In the genomic region with DNA sequence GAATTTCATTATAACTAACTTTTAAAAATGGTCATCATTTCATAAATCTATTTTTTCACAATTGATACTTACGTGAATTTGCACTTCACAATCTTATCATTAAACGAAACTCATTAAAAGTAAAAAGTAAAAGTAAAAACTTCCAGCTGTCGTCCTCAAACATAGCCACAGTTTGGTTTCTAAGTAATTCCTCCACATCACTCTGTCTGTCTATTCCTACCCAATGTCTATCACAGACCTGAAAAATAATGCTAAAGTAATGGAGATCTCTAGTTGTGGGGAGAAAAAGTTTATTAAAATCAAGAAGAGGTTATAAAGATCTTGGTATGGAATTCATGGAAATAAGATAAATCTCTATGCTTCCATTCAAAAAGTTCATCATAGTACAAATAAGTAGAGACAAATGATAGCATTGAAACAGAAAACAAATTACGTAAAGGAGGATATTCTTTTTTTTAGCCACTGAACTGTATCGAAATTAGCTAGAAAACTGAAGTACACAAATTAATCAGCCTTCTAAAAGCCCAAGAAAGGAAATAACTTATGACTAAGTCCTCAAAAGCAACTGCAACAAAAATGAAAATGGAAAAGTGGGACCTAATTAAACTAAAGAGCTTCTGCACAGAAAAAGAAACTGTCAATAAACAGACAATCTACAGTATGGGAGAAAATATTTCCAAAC, we compare ENCODE assay signal across 16 cellular contexts.
DNase-seq lines count a peak whose midpoint lies in the region; ATAC-seq and TF ChIP-seq lines count a peak whose summit lies in the region.
"Had no signal": no experiment of that assay in that cellular context is flagged by ENCODE, and none has a peak within 500 bp of the region (broad histone marks: within the 10 kb centered on the region; RNA-seq: fewer than 3 reads in every experiment).

No MANE protein-coding gene starts in this region.

- peaks cover 15% of the 10 kb centered on the region for H3K36me3 Mint-ChIP-seq in activated naive CD8-positive, alpha-beta T cell treated with anti-CD3 and anti-CD28 coated beads, Interleukin-2, amount 50 U/mL, for 24 hours (ENCODE audit: low read depth)

- DNase-seq in GM13977 (ENCODE audit: low spot score) (peak; percentile 27), NCI-H2171 (lab: John Stamatoyannopoulos, UW) (no peak), iPS-NIHi11 (ENCODE audit: low spot score) (no peak), GM23248 (no peak)
- no peak for DNase-seq in activated naive CD8-positive, alpha-beta T cell treated with anti-CD3 and anti-CD28 coated beads, Interleukin-2, amount 50 U/mL, for 24 hours
- DNase-seq: EL, KG1, NCI-H146, NCI-H526 treated with DMSO at 0.1 percent for 48 hours had no signal

- in situ Hi-C loops in GM13977 (cut with MboI; ENCODE audit: low pct_unique_long_range_greater_than_20kb, low sequenced_read_pairs, unreplicated experiment) = loop anchor here (10.0 kb wide), 1 partner anchor 389 kb away; no protein-coding TSS in a partner anchor
- in situ Hi-C loops in GM23248 (cut with MboI) = loop anchor here (10.0 kb wide), 1 partner anchor 389 kb away; no protein-coding TSS in a partner anchor

- peak overlapping the region; percentile 63 for H3K4me3 Mint-ChIP-seq in activated naive CD8-positive, alpha-beta T cell treated with anti-CD3 and anti-CD28 coated beads, Interleukin-2, amount 50 U/mL, for 24 hours
- H3K4me3 Mint-ChIP-seq: neural crest cell had no signal

- H3K4me1 Mint-ChIP-seq in activated naive CD8-positive, alpha-beta T cell treated with anti-CD3 and anti-CD28 coated beads, Interleukin-2, amount 50 U/mL, for 24 hours = peaks cover 40% of the 10 kb centered on the region
- H3K4me1 Mint-ChIP-seq: neural crest cell had no signal

- no peak overlapping the region for H3K27ac ChIP-seq in GM23248
- H3K27ac ChIP-seq: ascending aorta, C4-2B, RWPE1 had no signal

- no peaks in the 10 kb centered on the region for H3K27me3 Mint-ChIP-seq in activated naive CD8-positive, alpha-beta T cell treated with anti-CD3 and anti-CD28 coated beads, Interleukin-2, amount 50 U/mL, for 24 hours

- H3F3A ChIP-seq in GM23248 (ENCODE audit: insufficient read depth) = no peaks in the 10 kb centered on the region

- H3K9me2 ChIP-seq in GM23248 (ENCODE audit: insufficient read depth) = no peaks in the 10 kb centered on the region

- H3K27ac Mint-ChIP-seq in activated naive CD8-positive, alpha-beta T cell treated with anti-CD3 and anti-CD28 coated beads, Interleukin-2, amount 50 U/mL, for 24 hours = peak overlapping the region; percentile 80

- H2AFZ ChIP-seq in GM23248 = no peak overlapping the region

- H3K36me3 ChIP-seq in GM23248 (ENCODE audit: low read depth) = no peaks in the 10 kb centered on the region
- H3K36me3 ChIP-seq: ascending aorta had no signal

- WGBS in GM23248 (ENCODE audit: low coverage in 1 of 2, low lambda C conversion rate in 2 of 2, missing lambda C conversion rate in 2 of 2), 2 experiments = 75 to 76% methylated on average over 5 of the region's 5 CpGs

- no peaks in the 10 kb centered on the region for H3K9me3 Mint-ChIP-seq in activated naive CD8-positive, alpha-beta T cell treated with anti-CD3 and anti-CD28 coated beads, Interleukin-2, amount 50 U/mL, for 24 hours
- H3K9me3 Mint-ChIP-seq: neural crest cell had no signal

- H3K9ac ChIP-seq in GM23248 = no peak overlapping the region

- no peaks in the 10 kb centered on the region for H3K79me2 ChIP-seq in GM23248 (ENCODE audit: insufficient read depth)

- ATAC-seq in GM19463 (IDR thresholded peaks at IDR 0.05; ENCODE audit: unreplicated experiment) = peak; percentile 60
- peak; percentile 75 for ATAC-seq in HG03439 (IDR thresholded peaks at IDR 0.05; ENCODE audit: unreplicated experiment)
- no peak for ATAC-seq in activated naive CD8-positive, alpha-beta T cell treated with anti-CD3 and anti-CD28 coated beads, Interleukin-2, amount 50 U/mL, for 24 hours

- no peak overlapping the region for H3K4me2 ChIP-seq in GM23248 (ENCODE audit: unreplicated experiment)

- no peak overlapping the region for H3K4me3 ChIP-seq in GM23248
- H3K4me3 ChIP-seq: ascending aorta, skin epidermis had no signal

- no peaks in the 10 kb centered on the region for H3K27me3 ChIP-seq in GM23248 (replicated peaks; ENCODE audit: insufficient read depth)
- H3K27me3 ChIP-seq: ascending aorta had no signal

- no peaks in the 10 kb centered on the region for H3K9me3 ChIP-seq in GM23248 (ENCODE audit: low read depth)
- H3K9me3 ChIP-seq: ascending aorta had no signal

- no peaks in the 10 kb centered on the region for H4K20me1 ChIP-seq in GM23248 (ENCODE audit: insufficient read depth)

- H3K4me1 ChIP-seq in GM23248 (ENCODE audit: insufficient read depth) = peaks cover under 1% of the 10 kb centered on the region; the same call in 1 of the 2 replicates
- H3K4me1 ChIP-seq: ascending aorta had no signal

- no peak for TF ChIP-seq CTCF in GM13977 (IDR thresholded peaks at IDR 0.05; ENCODE audit: extremely low read depth, insufficient read depth, missing control alignments)
